ENCODE assay signal across 7 cellular contexts in genomic region chr12:2796187-2796663, GRCh38.
DNase-seq lines count a peak whose midpoint lies in the region; ATAC-seq and TF ChIP-seq lines count a peak whose summit lies in the region.

No MANE protein-coding gene starts in this region.

- H3K4me2 ChIP-seq in MM.1S (ENCODE audit: low read depth, low read length), result peak overlapping the region; percentile 97

- 0 out of 2 replicates have a peak, but pooled peaks cover 5% of the 10 kb centered on the region for H4K20me1 ChIP-seq in MM.1S (ENCODE audit: insufficient read depth, low read length)

- TF ChIP-seq CTCF in GM10266 (IDR thresholded peaks at IDR 0.05; ENCODE audit: control insufficient read depth, insufficient read depth, low read depth, missing control alignments) (peak; percentile 24), MM.1S (IDR thresholded peaks at IDR 0.05; ENCODE audit: low read length) (no peak), choroid plexus epithelial cell (conservative IDR thresholded peaks at IDR 0.05; ENCODE audit: low read depth, low read length) (peak; percentile 33)

- H3K27me3 ChIP-seq in MM.1S (replicated peaks; ENCODE audit: insufficient read depth, low read length) (no peaks in the 10 kb centered on the region), mucosa of stomach (ENCODE audit: control insufficient read depth, insufficient read depth, low read length) (no peaks in the 10 kb centered on the region)

- H3K9ac ChIP-seq in MM.1S (ENCODE audit: low read length) (peak overlapping the region; percentile 58; the same call in 1 of the 2 replicates), mucosa of stomach (ENCODE audit: low read length) (peak overlapping the region; percentile 63)

- H3F3A ChIP-seq in MM.1S (ENCODE audit: insufficient read depth, low read length), result no peaks in the 10 kb centered on the region

- no peak for ATAC-seq in GM19452 (IDR thresholded peaks at IDR 0.05; ENCODE audit: unreplicated experiment)
- ATAC-seq in HG03095 (IDR thresholded peaks at IDR 0.05; ENCODE audit: unreplicated experiment), result no peak
- no peak for ATAC-seq in HG03342 (IDR thresholded peaks at IDR 0.05; ENCODE audit: unreplicated experiment)

- 0 out of 2 replicates have a peak, but pooled peaks cover 4% of the 10 kb centered on the region for H3K4me1 ChIP-seq in MM.1S (ENCODE audit: low read length)
- H3K4me1 ChIP-seq in mucosa of stomach (ENCODE audit: control insufficient read depth, insufficient read depth, low read length), result peaks cover 13% of the 10 kb centered on the region

- H3K4me3 ChIP-seq in MM.1S (ENCODE audit: low read length) (peak overlapping the region; percentile 95), choroid plexus epithelial cell (ENCODE audit: low read depth, low read length) (peak overlapping the region; percentile 83), mucosa of stomach (ENCODE audit: low read length) (peak overlapping the region; percentile 69)

- DNase-seq in GM10266 (ENCODE audit: extremely low spot score), result peak; percentile 31
- no peak for DNase-seq in MM.1S
- no peak for DNase-seq in choroid plexus epithelial cell (ENCODE audit: low read depth)

- H3K27ac ChIP-seq in MM.1S (ENCODE audit: low read length), result no peak overlapping the region

- H3K79me2 ChIP-seq in MM.1S (ENCODE audit: low read length), result peaks cover 48% of the 10 kb centered on the region

- H2AFZ ChIP-seq in MM.1S (ENCODE audit: low read length), result peak overlapping the region; percentile 62

- H3K36me3 ChIP-seq in MM.1S (replicated peaks; ENCODE audit: insufficient read depth, low read length) (peaks cover 27% of the 10 kb centered on the region), mucosa of stomach (ENCODE audit: control insufficient read depth, insufficient read depth, low read length) (peaks cover 14% of the 10 kb centered on the region)

- no peaks in the 10 kb centered on the region for H3K9me2 ChIP-seq in MM.1S (replicated peaks; ENCODE audit: insufficient read depth, low read length)

- H3K9me3 ChIP-seq in MM.1S (replicated peaks; ENCODE audit: insufficient read depth, low read length), result no peaks in the 10 kb centered on the region
- no peaks in the 10 kb centered on the region for H3K9me3 ChIP-seq in mucosa of stomach (ENCODE audit: control insufficient read depth, low read length)
